Comparison of ENCODE assay signal across 8 cellular contexts in the genomic region with DNA sequence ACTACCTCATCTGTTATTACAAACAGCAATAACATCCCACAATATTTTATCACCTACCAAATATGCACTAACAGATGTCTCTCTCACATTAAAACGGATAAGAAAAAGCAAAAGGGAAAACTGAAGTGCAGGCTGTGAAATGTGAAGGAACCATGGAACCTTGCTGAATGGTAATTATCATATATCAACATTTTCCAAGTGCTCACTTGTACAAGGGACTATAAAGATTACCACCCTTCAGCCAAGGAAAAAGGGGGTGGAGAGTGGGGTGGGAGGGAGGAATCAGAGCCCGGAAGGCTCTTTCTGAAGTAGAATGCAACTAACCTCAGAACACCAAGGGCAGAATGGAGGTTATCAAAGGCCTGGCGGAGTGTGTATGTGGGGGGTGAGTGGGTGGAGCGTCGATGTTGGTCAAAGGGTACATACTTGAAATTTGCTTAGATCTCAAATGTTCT. TPM values are rescaled to one million over a fixed set of nuclear protein-coding genes. Genes with fewer than 3 reads are reported as not detected.
A peak's percentile ranks its signal among the peaks of the same experiment; 100 is the strongest.
DNase-seq lines count a peak whose midpoint lies in the region; FAIRE-seq lines count a peak whose summit lies in the region.

No MANE protein-coding gene starts in this region.

- no peaks in the 10 kb centered on the region for H3K9me3 ChIP-seq in skeletal muscle tissue (ENCODE audit: control insufficient read depth in 3 of 3, low read length in 3 of 3)

- peak overlapping the region; percentile 23 to 94 (median 79) for H3K4me3 ChIP-seq in skeletal muscle tissue (ENCODE audit: low read length in 3 of 3)

- DNase-seq in AG08395 (ENCODE audit: low spot score): peak; percentile 17
- peak; percentile 38 for DNase-seq in HuH-7 (ENCODE audit: low spot score)
- peak; percentile 24 for DNase-seq in activated T-cell treated with anti-CD3 and anti-CD28 coated beads, Interleukin-2, amount 50 U/mL, for 1 hour
- peak; percentile 35 for DNase-seq in glomerular visceral epithelial cell (ENCODE audit: extremely low spot score)
- no peak for DNase-seq in HTR-8/SVneo (ENCODE audit: insufficient read length, low spot score)
- DNase-seq in GDM1 (lab: John Stamatoyannopoulos, UW): no peak
- no peak for DNase-seq in NCI-H128 (lab: John Stamatoyannopoulos, UW; ENCODE audit: unreplicated experiment)

- H3K27me3 ChIP-seq in skeletal muscle tissue (ENCODE audit: control insufficient read depth in 3 of 3, insufficient read depth in 3 of 3, low read length in 3 of 3): no peaks in the 10 kb centered on the region

- no peak for FAIRE-seq in HTR-8/SVneo (lab: Jason Lieb, UNC)

- no peak overlapping the region for H3K27ac ChIP-seq in skeletal muscle tissue (ENCODE audit: low read depth, low read length)

- H3K36me3 ChIP-seq in skeletal muscle tissue (ENCODE audit: control insufficient read depth in 3 of 3, insufficient read depth in 3 of 3, low read length in 3 of 3): peaks cover 0 to 2% (median 0%) of the 10 kb centered on the region in 3 donors

- peaks cover 4 to 11% (median 8%) of the 10 kb centered on the region in 3 donors for H3K4me1 ChIP-seq in skeletal muscle tissue (ENCODE audit: control insufficient read depth in 3 of 3, insufficient read depth in 3 of 3, low read length in 3 of 3)

- peak overlapping the region in 2 of 3 donors; percentile 96 to 97 for H3K9ac ChIP-seq in skeletal muscle tissue (ENCODE audit: low read depth in 1 of 3, low read length in 3 of 3)

RNA-seq across cellular contexts. Expression of gene SNX6, which starts 1.2 kb away (rescaled TPM):
- 82.5 TPM for total RNA-seq in skeletal muscle tissue

Comparison
In these comparisons a context has a peak if more than half of its experiments do, and no peak if none do; other contexts are left out.
1. DNase-seq: peak in AG08395 (single experiment), HuH-7 (single experiment), activated T-cell treated with anti-CD3 and anti-CD28 coated beads, Interleukin-2, amount 50 U/mL, for 1 hour (single experiment) and glomerular visceral epithelial cell (single experiment); none in HTR-8/SVneo (single experiment), GDM1 (single experiment) and NCI-H128 (single experiment).